Comparison of ENCODE assay signal across 1 cellular context in genomic region chr1:15152318-15153183, GRCh38.
TF ChIP-seq lines count a peak whose summit lies in the region.

No MANE protein-coding gene starts in this region.

TF ChIP-seq in HepG2, 621 proteins besides CTCF, POLR2A, EP300 and RAD21 (continued from another document and continues in another):
- TF ChIP-seq ARID4A (CRISPR knock-in tag; IDR thresholded peaks at IDR 0.05; ENCODE audit: borderline replicate concordance) (no peak), MLXIP (CRISPR knock-in tag; IDR thresholded peaks at IDR 0.05; ENCODE audit: borderline replicate concordance) (0 out of 2 replicates have a peak, but pooled peaks have one; percentile 14), NR2F1 (CRISPR knock-in tag; IDR thresholded peaks at IDR 0.05) (peak in 1 of 2 experiments; percentile 70; a peak in 2 of 4 replicates), ZNF44 (CRISPR knock-in tag; IDR thresholded peaks at IDR 0.05) (no peak), NCOR1 (IDR thresholded peaks at IDR 0.05; ENCODE audit: borderline replicate concordance, low read length) (peak; percentile 87; the same call in 1 of the 2 replicates), NONO (IDR thresholded peaks at IDR 0.05) (no peak), NONO (CRISPR knock-in tag; conservative IDR thresholded peaks at IDR 0.05) (no peak), TCF12 (IDR thresholded peaks at IDR 0.05) (no peak), TCF12 (CRISPR knock-in tag; IDR thresholded peaks at IDR 0.05) (0 out of 2 replicates have a peak, but pooled peaks have one; percentile 26), GABPB1 (CRISPR knock-in tag; IDR thresholded peaks at IDR 0.05) (peak; percentile 41), ZSCAN20 (CRISPR knock-in tag; IDR thresholded peaks at IDR 0.05; ENCODE audit: borderline replicate concordance) (0 out of 2 replicates have a peak, but pooled peaks have one; percentile 59), RARA (CRISPR knock-in tag; IDR thresholded peaks at IDR 0.05) (peak; percentile 92), CAMTA2 (CRISPR knock-in tag; IDR thresholded peaks at IDR 0.05; ENCODE audit: borderline replicate concordance) (no peak), ISL2 (CRISPR knock-in tag; IDR thresholded peaks at IDR 0.05) (peak; percentile 42), HMGXB4 (CRISPR knock-in tag; IDR thresholded peaks at IDR 0.05; ENCODE audit: borderline replicate concordance in 1 of 2, low read depth in 1 of 2) (peak; percentile 74 to 77; a peak in 3 of 4 replicates), ATF7 (IDR thresholded peaks at IDR 0.05) (no peak), ATF7 (CRISPR knock-in tag; IDR thresholded peaks at IDR 0.05) (peak; percentile 42; the same call in 1 of the 2 replicates), SOX6 (IDR thresholded peaks at IDR 0.05) (no peak), SOX6 (CRISPR knock-in tag; IDR thresholded peaks at IDR 0.05) (peak; percentile 40; the same call in 1 of the 2 replicates), FOXO1 (CRISPR knock-in tag; IDR thresholded peaks at IDR 0.05) (0 out of 2 replicates have a peak, but pooled peaks have one; percentile 5), TBX2 (CRISPR knock-in tag; IDR thresholded peaks at IDR 0.05; ENCODE audit: borderline replicate concordance) (peak; percentile 55; the same call in 1 of the 2 replicates), RFXAP (CRISPR knock-in tag; IDR thresholded peaks at IDR 0.05; ENCODE audit: borderline replicate concordance) (0 out of 2 replicates have a peak, but pooled peaks have one; percentile 30)
- TF ChIP-seq, protein P1, sequence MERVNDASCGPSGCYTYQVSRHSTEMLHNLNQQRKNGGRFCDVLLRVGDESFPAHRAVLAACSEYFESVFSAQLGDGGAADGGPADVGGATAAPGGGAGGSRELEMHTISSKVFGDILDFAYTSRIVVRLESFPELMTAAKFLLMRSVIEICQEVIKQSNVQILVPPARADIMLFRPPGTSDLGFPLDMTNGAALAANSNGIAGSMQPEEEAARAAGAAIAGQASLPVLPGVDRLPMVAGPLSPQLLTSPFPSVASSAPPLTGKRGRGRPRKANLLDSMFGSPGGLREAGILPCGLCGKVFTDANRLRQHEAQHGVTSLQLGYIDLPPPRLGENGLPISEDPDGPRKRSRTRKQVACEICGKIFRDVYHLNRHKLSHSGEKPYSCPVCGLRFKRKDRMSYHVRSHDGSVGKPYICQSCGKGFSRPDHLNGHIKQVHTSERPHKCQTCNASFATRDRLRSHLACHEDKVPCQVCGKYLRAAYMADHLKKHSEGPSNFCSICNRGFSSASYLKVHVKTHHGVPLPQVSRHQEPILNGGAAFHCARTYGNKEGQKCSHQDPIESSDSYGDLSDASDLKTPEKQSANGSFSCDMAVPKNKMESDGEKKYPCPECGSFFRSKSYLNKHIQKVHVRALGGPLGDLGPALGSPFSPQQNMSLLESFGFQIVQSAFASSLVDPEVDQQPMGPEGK (CRISPR knock-in tag; IDR thresholded peaks at IDR 0.05), result no peak; the same call in 1 of the 2 replicates
- TF ChIP-seq, protein P2, sequence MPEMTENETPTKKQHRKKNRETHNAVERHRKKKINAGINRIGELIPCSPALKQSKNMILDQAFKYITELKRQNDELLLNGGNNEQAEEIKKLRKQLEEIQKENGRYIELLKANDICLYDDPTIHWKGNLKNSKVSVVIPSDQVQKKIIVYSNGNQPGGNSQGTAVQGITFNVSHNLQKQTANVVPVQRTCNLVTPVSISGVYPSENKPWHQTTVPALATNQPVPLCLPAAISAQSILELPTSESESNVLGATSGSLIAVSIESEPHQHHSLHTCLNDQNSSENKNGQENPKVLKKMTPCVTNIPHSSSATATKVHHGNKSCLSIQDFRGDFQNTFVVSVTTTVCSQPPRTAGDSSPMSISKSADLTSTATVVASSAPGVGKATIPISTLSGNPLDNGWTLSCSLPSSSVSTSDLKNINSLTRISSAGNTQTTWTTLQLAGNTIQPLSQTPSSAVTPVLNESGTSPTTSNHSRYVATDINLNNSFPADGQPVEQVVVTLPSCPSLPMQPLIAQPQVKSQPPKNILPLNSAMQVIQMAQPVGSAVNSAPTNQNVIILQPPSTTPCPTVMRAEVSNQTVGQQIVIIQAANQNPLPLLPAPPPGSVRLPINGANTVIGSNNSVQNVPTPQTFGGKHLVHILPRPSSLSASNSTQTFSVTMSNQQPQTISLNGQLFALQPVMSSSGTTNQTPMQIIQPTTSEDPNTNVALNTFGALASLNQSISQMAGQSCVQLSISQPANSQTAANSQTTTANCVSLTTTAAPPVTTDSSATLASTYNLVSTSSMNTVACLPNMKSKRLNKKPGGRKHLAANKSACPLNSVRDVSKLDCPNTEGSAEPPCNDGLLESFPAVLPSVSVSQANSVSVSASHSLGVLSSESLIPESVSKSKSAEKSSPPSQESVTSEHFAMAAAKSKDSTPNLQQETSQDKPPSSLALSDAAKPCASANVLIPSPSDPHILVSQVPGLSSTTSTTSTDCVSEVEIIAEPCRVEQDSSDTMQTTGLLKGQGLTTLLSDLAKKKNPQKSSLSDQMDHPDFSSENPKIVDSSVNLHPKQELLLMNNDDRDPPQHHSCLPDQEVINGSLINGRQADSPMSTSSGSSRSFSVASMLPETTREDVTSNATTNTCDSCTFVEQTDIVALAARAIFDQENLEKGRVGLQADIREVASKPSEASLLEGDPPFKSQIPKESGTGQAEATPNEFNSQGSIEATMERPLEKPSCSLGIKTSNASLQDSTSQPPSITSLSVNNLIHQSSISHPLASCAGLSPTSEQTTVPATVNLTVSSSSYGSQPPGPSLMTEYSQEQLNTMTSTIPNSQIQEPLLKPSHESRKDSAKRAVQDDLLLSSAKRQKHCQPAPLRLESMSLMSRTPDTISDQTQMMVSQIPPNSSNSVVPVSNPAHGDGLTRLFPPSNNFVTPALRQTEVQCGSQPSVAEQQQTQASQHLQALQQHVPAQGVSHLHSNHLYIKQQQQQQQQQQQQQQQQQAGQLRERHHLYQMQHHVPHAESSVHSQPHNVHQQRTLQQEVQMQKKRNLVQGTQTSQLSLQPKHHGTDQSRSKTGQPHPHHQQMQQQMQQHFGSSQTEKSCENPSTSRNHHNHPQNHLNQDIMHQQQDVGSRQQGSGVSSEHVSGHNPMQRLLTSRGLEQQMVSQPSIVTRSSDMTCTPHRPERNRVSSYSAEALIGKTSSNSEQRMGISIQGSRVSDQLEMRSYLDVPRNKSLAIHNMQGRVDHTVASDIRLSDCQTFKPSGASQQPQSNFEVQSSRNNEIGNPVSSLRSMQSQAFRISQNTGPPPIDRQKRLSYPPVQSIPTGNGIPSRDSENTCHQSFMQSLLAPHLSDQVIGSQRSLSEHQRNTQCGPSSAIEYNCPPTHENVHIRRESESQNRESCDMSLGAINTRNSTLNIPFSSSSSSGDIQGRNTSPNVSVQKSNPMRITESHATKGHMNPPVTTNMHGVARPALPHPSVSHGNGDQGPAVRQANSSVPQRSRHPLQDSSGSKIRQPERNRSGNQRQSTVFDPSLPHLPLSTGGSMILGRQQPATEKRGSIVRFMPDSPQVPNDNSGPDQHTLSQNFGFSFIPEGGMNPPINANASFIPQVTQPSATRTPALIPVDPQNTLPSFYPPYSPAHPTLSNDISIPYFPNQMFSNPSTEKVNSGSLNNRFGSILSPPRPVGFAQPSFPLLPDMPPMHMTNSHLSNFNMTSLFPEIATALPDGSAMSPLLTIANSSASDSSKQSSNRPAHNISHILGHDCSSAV (CRISPR knock-in tag; IDR thresholded peaks at IDR 0.05; ENCODE audit: borderline replicate concordance), result no peak
- TF ChIP-seq, protein P3, sequence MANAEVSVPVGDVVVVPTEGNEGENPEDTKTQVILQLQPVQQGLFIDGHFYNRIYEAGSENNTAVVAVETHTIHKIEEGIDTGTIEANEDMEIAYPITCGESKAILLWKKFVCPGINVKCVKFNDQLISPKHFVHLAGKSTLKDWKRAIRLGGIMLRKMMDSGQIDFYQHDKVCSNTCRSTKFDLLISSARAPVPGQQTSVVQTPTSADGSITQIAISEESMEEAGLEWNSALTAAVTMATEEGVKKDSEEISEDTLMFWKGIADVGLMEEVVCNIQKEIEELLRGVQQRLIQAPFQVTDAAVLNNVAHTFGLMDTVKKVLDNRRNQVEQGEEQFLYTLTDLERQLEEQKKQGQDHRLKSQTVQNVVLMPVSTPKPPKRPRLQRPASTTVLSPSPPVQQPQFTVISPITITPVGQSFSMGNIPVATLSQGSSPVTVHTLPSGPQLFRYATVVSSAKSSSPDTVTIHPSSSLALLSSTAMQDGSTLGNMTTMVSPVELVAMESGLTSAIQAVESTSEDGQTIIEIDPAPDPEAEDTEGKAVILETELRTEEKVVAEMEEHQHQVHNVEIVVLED (CRISPR knock-in tag; IDR thresholded peaks at IDR 0.05; ENCODE audit: borderline replicate concordance), result no peak; the same call in 1 of the 2 replicates
- TF ChIP-seq, protein P4, sequence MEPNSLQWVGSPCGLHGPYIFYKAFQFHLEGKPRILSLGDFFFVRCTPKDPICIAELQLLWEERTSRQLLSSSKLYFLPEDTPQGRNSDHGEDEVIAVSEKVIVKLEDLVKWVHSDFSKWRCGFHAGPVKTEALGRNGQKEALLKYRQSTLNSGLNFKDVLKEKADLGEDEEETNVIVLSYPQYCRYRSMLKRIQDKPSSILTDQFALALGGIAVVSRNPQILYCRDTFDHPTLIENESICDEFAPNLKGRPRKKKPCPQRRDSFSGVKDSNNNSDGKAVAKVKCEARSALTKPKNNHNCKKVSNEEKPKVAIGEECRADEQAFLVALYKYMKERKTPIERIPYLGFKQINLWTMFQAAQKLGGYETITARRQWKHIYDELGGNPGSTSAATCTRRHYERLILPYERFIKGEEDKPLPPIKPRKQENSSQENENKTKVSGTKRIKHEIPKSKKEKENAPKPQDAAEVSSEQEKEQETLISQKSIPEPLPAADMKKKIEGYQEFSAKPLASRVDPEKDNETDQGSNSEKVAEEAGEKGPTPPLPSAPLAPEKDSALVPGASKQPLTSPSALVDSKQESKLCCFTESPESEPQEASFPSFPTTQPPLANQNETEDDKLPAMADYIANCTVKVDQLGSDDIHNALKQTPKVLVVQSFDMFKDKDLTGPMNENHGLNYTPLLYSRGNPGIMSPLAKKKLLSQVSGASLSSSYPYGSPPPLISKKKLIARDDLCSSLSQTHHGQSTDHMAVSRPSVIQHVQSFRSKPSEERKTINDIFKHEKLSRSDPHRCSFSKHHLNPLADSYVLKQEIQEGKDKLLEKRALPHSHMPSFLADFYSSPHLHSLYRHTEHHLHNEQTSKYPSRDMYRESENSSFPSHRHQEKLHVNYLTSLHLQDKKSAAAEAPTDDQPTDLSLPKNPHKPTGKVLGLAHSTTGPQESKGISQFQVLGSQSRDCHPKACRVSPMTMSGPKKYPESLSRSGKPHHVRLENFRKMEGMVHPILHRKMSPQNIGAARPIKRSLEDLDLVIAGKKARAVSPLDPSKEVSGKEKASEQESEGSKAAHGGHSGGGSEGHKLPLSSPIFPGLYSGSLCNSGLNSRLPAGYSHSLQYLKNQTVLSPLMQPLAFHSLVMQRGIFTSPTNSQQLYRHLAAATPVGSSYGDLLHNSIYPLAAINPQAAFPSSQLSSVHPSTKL (CRISPR knock-in tag; IDR thresholded peaks at IDR 0.05), result peak; percentile 78
